In the genomic region with DNA sequence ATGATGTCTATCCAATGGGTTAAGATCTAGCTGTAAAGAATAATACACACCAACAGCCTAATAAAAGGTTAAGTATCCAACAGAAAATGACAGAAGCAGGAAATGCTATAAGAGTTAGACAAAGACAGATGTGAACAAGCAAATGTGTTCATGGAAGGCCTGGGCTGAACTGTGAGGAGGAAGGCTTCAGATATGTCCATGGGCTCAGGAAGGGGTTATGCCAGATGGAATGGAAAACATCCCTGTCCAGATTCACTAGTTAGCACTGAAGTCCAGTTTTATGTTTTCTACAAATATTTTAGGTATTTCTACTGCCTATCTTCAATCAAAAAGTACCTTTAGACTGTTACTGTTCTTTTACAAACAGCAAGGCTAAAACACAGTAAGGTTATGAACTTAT, we compare ENCODE assay signal across 9 cellular contexts. TPM values are rescaled to one million over a fixed set of nuclear protein-coding genes. Genes with fewer than 3 reads are reported as not detected.
DNase-seq lines count a peak whose midpoint lies in the region; ATAC-seq and TF ChIP-seq lines count a peak whose summit lies in the region.
"Had no signal": no experiment of that assay in that cellular context is flagged by ENCODE, and none has a peak within 500 bp of the region (broad histone marks: within the 10 kb centered on the region; RNA-seq: fewer than 3 reads in every experiment).

No MANE protein-coding gene starts in this region.

- peaks cover 5 to 18% of the 10 kb centered on the region in 2 donors for H3K4me1 ChIP-seq in muscle layer of duodenum (ENCODE audit: control insufficient read depth in 1 of 2, insufficient read depth in 2 of 2, low read length in 2 of 2)
- peaks cover 10% of the 10 kb centered on the region for H3K4me1 ChIP-seq in lower lobe of right lung

- H3K27me3 ChIP-seq in muscle layer of duodenum (ENCODE audit: low read depth, low read length): no peaks in the 10 kb centered on the region
- H3K27me3 ChIP-seq in lower lobe of right lung (ENCODE audit: low read depth): no peaks in the 10 kb centered on the region

- H3K27me3 Mint-ChIP-seq in HFFc6 (ENCODE audit: insufficient read depth) (no peaks in the 10 kb centered on the region; the same call in none of the 2 replicates), MCF 10A (ENCODE audit: insufficient read depth, unreplicated experiment) (no peaks in the 10 kb centered on the region), glutamatergic neuron (ENCODE audit: unreplicated experiment) (no peaks in the 10 kb centered on the region)

- BruUV-seq in MCF 10A (replicated peaks; lab: Mats Ljungman, UMichigan): TSS peak; percentile 42

- H3K4me3 Mint-ChIP-seq in HFFc6 (peak overlapping the region; percentile 13), MCF 10A (ENCODE audit: unreplicated experiment) (no peak overlapping the region), glutamatergic neuron (ENCODE audit: unreplicated experiment) (no peak overlapping the region)

- peak; percentile 8 for DNase-seq in ACHN
- DNase-seq in HFFc6: peak; percentile 18
- no peak for DNase-seq in MCF 10A (ENCODE audit: unreplicated experiment)
- DNase-seq in T-helper 2 cell: no peak
- no peak for DNase-seq in UCSD-AML1 (lab: John Stamatoyannopoulos, UW; ENCODE audit: unreplicated experiment)
- no peak for DNase-seq in lower lobe of right lung
- no peak for DNase-seq in glutamatergic neuron

- ATAC-seq in lower lobe of right lung: no peak

- TF ChIP-seq CTCF in HFFc6 (IDR thresholded peaks at IDR 0.05) (no peak), MCF 10A (IDR thresholded peaks at IDR 0.05; ENCODE audit: unreplicated experiment) (no peak), lower lobe of right lung (IDR thresholded peaks at IDR 0.05) (no peak), glutamatergic neuron (IDR thresholded peaks at IDR 0.05; ENCODE audit: partially characterized antibody, unreplicated experiment) (no peak)

- CTCF ChIA-PET in MCF 10A (lab: Yijun Ruan, JAX): interaction anchor here (1.0 to 2.9 kb wide), 5 partner anchors 29 to 382 kb away, joined by 3 to 10 read pairs (median 4); a partner anchor contains a TSS

- peak overlapping the region; percentile 74 for H3K27ac Mint-ChIP-seq in HFFc6
- peak overlapping the region; percentile 76 for H3K27ac Mint-ChIP-seq in MCF 10A (ENCODE audit: low read depth, unreplicated experiment)
- H3K27ac Mint-ChIP-seq in glutamatergic neuron (ENCODE audit: unreplicated experiment): no peak overlapping the region

- intact Hi-C loops in MCF 10A (cut with micrococcal nuclease): no loop called here
- intact Hi-C loops in lower lobe of right lung (cut with DNase I): no loop called here

- peaks cover 28% of the 10 kb centered on the region for H3K4me1 Mint-ChIP-seq in HFFc6 (ENCODE audit: low read depth)
- H3K4me1 Mint-ChIP-seq in MCF 10A (ENCODE audit: insufficient read depth, unreplicated experiment): peaks cover 18% of the 10 kb centered on the region
- H3K4me1 Mint-ChIP-seq in glutamatergic neuron (ENCODE audit: low read depth, unreplicated experiment): no peaks in the 10 kb centered on the region

- H3K36me3 Mint-ChIP-seq in HFFc6 (ENCODE audit: low read depth): peaks cover 70% of the 10 kb centered on the region
- peaks cover 79% of the 10 kb centered on the region for H3K36me3 Mint-ChIP-seq in MCF 10A (ENCODE audit: insufficient read depth, unreplicated experiment)
- H3K36me3 Mint-ChIP-seq in glutamatergic neuron (ENCODE audit: unreplicated experiment): peaks cover 12% of the 10 kb centered on the region

- in situ Hi-C loops in ACHN (cut with HindIII; ENCODE audit: low pct_ligation_motif_present, low pct_unique_long_range_greater_than_20kb, low sequenced_read_pairs): no loop called here

- H3K9me3 ChIP-seq in muscle layer of duodenum (ENCODE audit: control insufficient read depth in 1 of 2, low read length in 2 of 2) (no peaks in the 10 kb centered on the region), lower lobe of right lung (no peaks in the 10 kb centered on the region)

- H3K4me3 ChIP-seq in muscle layer of duodenum (ENCODE audit: low read depth in 1 of 2, low read length in 2 of 2): no peak overlapping the region
- H3K4me3 ChIP-seq in lower lobe of right lung: no peak overlapping the region

- POLR2A ChIA-PET in MCF 10A (lab: Yijun Ruan, JAX): interaction anchor here (0.7 to 2.9 kb wide), 9 partner anchors 9 to 448 kb away, joined by 3 to 13 read pairs (median 4); a partner anchor contains a TSS

- H3K9me3 Mint-ChIP-seq in HFFc6 (no peaks in the 10 kb centered on the region), MCF 10A (ENCODE audit: unreplicated experiment) (no peaks in the 10 kb centered on the region), glutamatergic neuron (ENCODE audit: unreplicated experiment) (peaks cover 2% of the 10 kb centered on the region)

- H3K36me3 ChIP-seq in muscle layer of duodenum (ENCODE audit: control insufficient read depth in 1 of 2, insufficient read depth in 2 of 2, low read length in 2 of 2) (peaks cover 44 to 62% of the 10 kb centered on the region in 2 donors), lower lobe of right lung (peaks cover 95% of the 10 kb centered on the region)

- H3K27ac ChIP-seq in muscle layer of duodenum (ENCODE audit: low read length) (peak overlapping the region; percentile 34), lower lobe of right lung (no peak overlapping the region)
- H3K27ac ChIP-seq: parathyroid adenoma had no signal

RNA-seq across cellular contexts. Expression of a gene that starts 27.1 kb away (rescaled TPM):
- total RNA-seq in HFFc6 (2021; fragmentation: NEBNext Ultra II Directional; extraction: Animal tissue kit (Norgen Biotek cat#: 25700)): 10 to 100 TPM; 16.6 to 41.9 (median 36.6) TPM
- total RNA-seq in MCF 10A (2022) (23.2 and 26.3 TPM in 2 replicates), lower lobe of right lung (72.0 TPM), glutamatergic neuron (ENCODE audit: unreplicated experiment) (12.0 TPM)

Comparison
In these comparisons a context has a peak if more than half of its experiments do, and no peak if none do; other contexts are left out.
1. DNase-seq: peak in ACHN (single experiment) and HFFc6 (single experiment); none in MCF 10A (single experiment), T-helper 2 cell (0 of 5), UCSD-AML1 (single experiment), lower lobe of right lung (single experiment) and glutamatergic neuron (single experiment).